28 cellular contexts compared by ENCODE assay signal in genomic region chr13:71483733-71484132, GRCh38.
"Had no signal": no experiment of that assay in that cellular context is flagged by ENCODE, and none has a peak within 500 bp of the region (broad histone marks: within the 10 kb centered on the region; RNA-seq: fewer than 3 reads in every experiment).

No MANE protein-coding gene starts in this region.

- H3K36me3 Mint-ChIP-seq: activated naive CD4-positive, alpha-beta T cell treated with anti-CD3 and anti-CD28 coated beads, Interleukin-2, amount 10 ng/mL, durations not matched to agents 7 days and 5 days; activated naive CD4-positive, alpha-beta T cell treated with anti-CD3 and anti-CD28 coated beads, Interleukin-2, amount 50 U/mL, for 72 hours had no signal

- H3K27me3 Mint-ChIP-seq: activated B cell treated with CpG ODN at 0.5 μM for 24 hours; activated CD4-positive, alpha-beta memory T cell treated with anti-CD3 and anti-CD28 coated beads, Interleukin-2, amount 10 ng/mL, durations not matched to agents 7 days and 5 days; activated CD4-positive, alpha-beta T cell treated with anti-CD3 and anti-CD28 coated beads, Interleukin-2, amount 10 ng/mL, durations not matched to agents 7 days and 5 days; activated naive CD4-positive, alpha-beta T cell treated with anti-CD3 and anti-CD28 coated beads, Interleukin-2, amount 10 ng/mL, durations not matched to agents 7 days and 5 days; activated T-cell treated with anti-CD3 and anti-CD28 coated beads, Interleukin-2, amount 50 U/mL, for 24 hours; central memory CD8-positive, alpha-beta T cell; dendritic cell treated with granulocyte-macrophage colony-stimulating factor and Interleukin-4, amounts not matched to agents 40 ng/mL and 50 ng/mL, for 4 days; T-helper 17 cell had no signal

- ATAC-seq: activated CD4-positive, CD25-positive, alpha-beta regulatory T cell treated with anti-CD3 and anti-CD28 coated beads, Interleukin-2, amount 50 U/mL, for 24 hours; esophagus mucosa; T-helper 17 cell had no signal

- H3K9me3 Mint-ChIP-seq: activated B cell treated with CpG ODN at 0.5 μM for 24 hours; activated CD4-positive, alpha-beta memory T cell treated with anti-CD3 and anti-CD28 coated beads, Interleukin-2, amount 10 ng/mL, durations not matched to agents 7 days and 5 days; activated CD4-positive, alpha-beta T cell treated with anti-CD3 and anti-CD28 coated beads, Interleukin-2, amount 10 ng/mL, durations not matched to agents 7 days and 5 days; activated naive CD4-positive, alpha-beta T cell treated with anti-CD3 and anti-CD28 coated beads, Interleukin-2, amount 10 ng/mL, durations not matched to agents 7 days and 5 days; activated naive CD4-positive, alpha-beta T cell treated with anti-CD3 and anti-CD28 coated beads, Interleukin-2, amount 50 U/mL, for 72 hours; activated T-cell treated with anti-CD3 and anti-CD28 coated beads, Interleukin-2, amount 50 U/mL, for 24 hours; activated T-cell treated with anti-CD3 and anti-CD28 coated beads, Interleukin-2, amount 50 U/mL, for 72 hours; dendritic cell treated with granulocyte-macrophage colony-stimulating factor and Interleukin-4, amounts not matched to agents 40 ng/mL and 50 ng/mL, for 4 days; endodermal cell; T-helper 2 cell treated with Interferon-gamma antibody and Interleukin-4, amounts not matched to agents 5 μg/mL and 100 μg/mL, for 36 hours had no signal

- H3K27ac Mint-ChIP-seq: activated B cell treated with CpG ODN at 0.5 μM for 24 hours; activated CD4-positive, alpha-beta memory T cell treated with anti-CD3 and anti-CD28 coated beads, Interleukin-2, amount 10 ng/mL, durations not matched to agents 7 days and 5 days; activated CD4-positive, alpha-beta T cell treated with anti-CD3 and anti-CD28 coated beads, Interleukin-2, amount 10 ng/mL, durations not matched to agents 7 days and 5 days; activated naive CD4-positive, alpha-beta T cell treated with anti-CD3 and anti-CD28 coated beads, Interleukin-2, amount 10 ng/mL, durations not matched to agents 7 days and 5 days; activated naive CD4-positive, alpha-beta T cell treated with anti-CD3 and anti-CD28 coated beads, Interleukin-2, amount 50 U/mL, for 72 hours; activated T-cell treated with anti-CD3 and anti-CD28 coated beads, Interleukin-2, amount 50 U/mL, for 24 hours; activated T-cell treated with anti-CD3 and anti-CD28 coated beads, Interleukin-2, amount 50 U/mL, for 72 hours; dendritic cell treated with granulocyte-macrophage colony-stimulating factor and Interleukin-4, amounts not matched to agents 40 ng/mL and 50 ng/mL, for 4 days; endodermal cell; T-helper 17 cell; T-helper 2 cell treated with Interferon-gamma antibody and Interleukin-4, amounts not matched to agents 5 μg/mL and 100 μg/mL, for 36 hours had no signal

- H3K4me1 Mint-ChIP-seq: activated B cell treated with CpG ODN at 0.5 μM for 24 hours; activated CD4-positive, alpha-beta memory T cell treated with anti-CD3 and anti-CD28 coated beads, Interleukin-2, amount 10 ng/mL, durations not matched to agents 7 days and 5 days; activated CD4-positive, alpha-beta T cell treated with anti-CD3 and anti-CD28 coated beads, Interleukin-2, amount 10 ng/mL, durations not matched to agents 7 days and 5 days; activated naive CD4-positive, alpha-beta T cell treated with anti-CD3 and anti-CD28 coated beads, Interleukin-2, amount 10 ng/mL, durations not matched to agents 7 days and 5 days; central memory CD8-positive, alpha-beta T cell; endodermal cell; T-helper 17 cell had no signal

- H3K4me3 Mint-ChIP-seq: activated B cell treated with CpG ODN at 0.5 μM for 24 hours; activated CD4-positive, alpha-beta memory T cell treated with anti-CD3 and anti-CD28 coated beads, Interleukin-2, amount 10 ng/mL, durations not matched to agents 7 days and 5 days; activated CD4-positive, alpha-beta T cell treated with anti-CD3 and anti-CD28 coated beads, Interleukin-2, amount 10 ng/mL, durations not matched to agents 7 days and 5 days; activated naive CD4-positive, alpha-beta T cell treated with anti-CD3 and anti-CD28 coated beads, Interleukin-2, amount 10 ng/mL, durations not matched to agents 7 days and 5 days; activated T-cell treated with anti-CD3 and anti-CD28 coated beads, Interleukin-2, amount 50 U/mL, for 24 hours; activated T-cell treated with anti-CD3 and anti-CD28 coated beads, Interleukin-2, amount 50 U/mL, for 72 hours; central memory CD8-positive, alpha-beta T cell; dendritic cell treated with granulocyte-macrophage colony-stimulating factor and Interleukin-4, amounts not matched to agents 40 ng/mL and 50 ng/mL, for 4 days; endodermal cell; T-helper 17 cell; T-helper 2 cell treated with Interferon-gamma antibody and Interleukin-4, amounts not matched to agents 5 μg/mL and 100 μg/mL, for 36 hours had no signal

- DNase-seq: activated B cell treated with CpG ODN at 0.5 μM for 24 hours; activated CD4-positive, alpha-beta memory T cell treated with anti-CD3 and anti-CD28 coated beads, Interleukin-2, amount 10 ng/mL, durations not matched to agents 7 days and 5 days; activated CD4-positive, alpha-beta T cell treated with anti-CD3 and anti-CD28 coated beads, Interleukin-2, amount 10 ng/mL, durations not matched to agents 7 days and 5 days; activated CD4-positive, alpha-beta T cell treated with anti-CD3 and anti-CD28 coated beads, Interleukin-2, amount 50 U/mL, for 4 hours; activated CD8-positive, alpha-beta memory T cell treated with anti-CD3 and anti-CD28 coated beads, Interleukin-2, amount 50 U/mL, for 48 hours; activated gamma-delta T cell; activated naive CD4-positive, alpha-beta T cell; activated naive CD4-positive, alpha-beta T cell treated with anti-CD3 and anti-CD28 coated beads, Interleukin-2, amount 10 ng/mL, durations not matched to agents 7 days and 5 days; activated T-cell treated with anti-CD3 and anti-CD28 coated beads for 4 hours; activated T-cell treated with anti-CD3 and anti-CD28 coated beads, Interleukin-2, amount 50 U/mL, for 24 hours; activated T-cell treated with anti-CD3 and anti-CD28 coated beads, Interleukin-2, amount 50 U/mL, for 72 hours; amniotic stem cell; anterior cingulate cortex; brain microvascular endothelial cell; dorsolateral prefrontal cortex; effector memory CD4-positive, alpha-beta T cell; endodermal cell; head of caudate nucleus; T-helper 1 cell; T-helper 17 cell; T1000; WERI-Rb-1 had no signal
